ENCODE assay signal across 1 cellular context in the genomic region with DNA sequence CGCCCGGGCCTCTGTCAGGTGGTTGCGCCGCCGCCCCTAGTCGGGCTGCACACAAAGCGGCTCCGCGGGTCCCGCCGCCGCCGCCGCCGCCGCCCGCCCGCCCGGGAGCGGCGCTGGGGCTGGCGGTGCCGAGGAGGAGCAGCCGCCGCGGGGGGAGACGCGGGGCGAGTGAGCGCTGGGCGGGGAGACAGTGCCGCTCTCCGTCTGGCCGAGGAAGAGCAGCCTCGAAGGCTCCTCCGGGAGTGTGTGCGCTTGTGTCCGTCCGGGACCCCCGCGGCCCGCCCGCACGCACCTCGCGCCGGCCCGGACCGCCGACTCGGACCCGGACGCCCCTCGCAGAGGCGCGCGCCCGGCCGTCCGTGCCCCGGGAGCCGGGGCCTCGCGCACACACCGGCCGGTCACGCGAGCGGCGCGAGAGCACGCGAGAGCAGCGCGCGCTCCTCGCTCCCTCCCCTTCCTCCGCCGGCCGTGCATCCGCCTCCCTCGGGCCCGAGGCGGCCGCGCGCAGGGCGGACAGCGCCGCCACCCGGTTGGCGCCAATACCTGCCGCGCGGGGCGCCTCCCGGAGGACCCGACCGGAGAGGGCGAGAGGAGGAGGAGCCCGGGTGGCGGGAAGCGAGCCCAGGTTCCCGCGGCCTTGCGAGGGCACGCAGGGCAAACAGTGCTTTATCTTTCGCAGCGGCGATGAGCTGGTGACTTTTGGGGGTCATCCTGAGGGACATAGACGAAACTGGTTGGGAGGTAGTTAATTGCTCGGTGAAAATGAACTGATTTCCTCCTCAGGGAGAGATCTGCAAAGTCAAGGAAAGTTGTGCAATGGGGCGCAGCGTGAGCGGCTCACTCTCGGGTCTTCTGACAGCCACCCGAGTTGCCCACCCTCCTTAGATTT.
TF ChIP-seq lines count a peak whose summit lies in the region.

A gene with protein sequence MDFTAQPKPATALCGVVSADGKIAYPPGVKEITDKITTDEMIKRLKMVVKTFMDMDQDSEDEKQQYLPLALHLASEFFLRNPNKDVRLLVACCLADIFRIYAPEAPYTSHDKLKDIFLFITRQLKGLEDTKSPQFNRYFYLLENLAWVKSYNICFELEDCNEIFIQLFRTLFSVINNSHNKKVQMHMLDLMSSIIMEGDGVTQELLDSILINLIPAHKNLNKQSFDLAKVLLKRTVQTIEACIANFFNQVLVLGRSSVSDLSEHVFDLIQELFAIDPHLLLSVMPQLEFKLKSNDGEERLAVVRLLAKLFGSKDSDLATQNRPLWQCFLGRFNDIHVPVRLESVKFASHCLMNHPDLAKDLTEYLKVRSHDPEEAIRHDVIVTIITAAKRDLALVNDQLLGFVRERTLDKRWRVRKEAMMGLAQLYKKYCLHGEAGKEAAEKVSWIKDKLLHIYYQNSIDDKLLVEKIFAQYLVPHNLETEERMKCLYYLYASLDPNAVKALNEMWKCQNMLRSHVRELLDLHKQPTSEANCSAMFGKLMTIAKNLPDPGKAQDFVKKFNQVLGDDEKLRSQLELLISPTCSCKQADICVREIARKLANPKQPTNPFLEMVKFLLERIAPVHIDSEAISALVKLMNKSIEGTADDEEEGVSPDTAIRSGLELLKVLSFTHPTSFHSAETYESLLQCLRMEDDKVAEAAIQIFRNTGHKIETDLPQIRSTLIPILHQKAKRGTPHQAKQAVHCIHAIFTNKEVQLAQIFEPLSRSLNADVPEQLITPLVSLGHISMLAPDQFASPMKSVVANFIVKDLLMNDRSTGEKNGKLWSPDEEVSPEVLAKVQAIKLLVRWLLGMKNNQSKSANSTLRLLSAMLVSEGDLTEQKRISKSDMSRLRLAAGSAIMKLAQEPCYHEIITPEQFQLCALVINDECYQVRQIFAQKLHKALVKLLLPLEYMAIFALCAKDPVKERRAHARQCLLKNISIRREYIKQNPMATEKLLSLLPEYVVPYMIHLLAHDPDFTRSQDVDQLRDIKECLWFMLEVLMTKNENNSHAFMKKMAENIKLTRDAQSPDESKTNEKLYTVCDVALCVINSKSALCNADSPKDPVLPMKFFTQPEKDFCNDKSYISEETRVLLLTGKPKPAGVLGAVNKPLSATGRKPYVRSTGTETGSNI (N-terminal part only) (minus strand): TSS at position 423 of the 889 bp plus-strand sequence. CDS start 1,334 bp downstream, outside the sequence.

TF ChIP-seq in K562, 482 proteins besides CTCF, POLR2A, EP300 and RAD21 (continued from another document and continues in another):
- no peak for TF ChIP-seq ESRRB (CRISPR knock-in tag; IDR thresholded peaks at IDR 0.05; ENCODE audit: borderline replicate concordance)
- TF ChIP-seq TEAD1 (CRISPR knock-in tag; IDR thresholded peaks at IDR 0.05) = peak; percentile 51 to 64; a peak in 2 of 4 replicates
- TF ChIP-seq, protein P1, sequence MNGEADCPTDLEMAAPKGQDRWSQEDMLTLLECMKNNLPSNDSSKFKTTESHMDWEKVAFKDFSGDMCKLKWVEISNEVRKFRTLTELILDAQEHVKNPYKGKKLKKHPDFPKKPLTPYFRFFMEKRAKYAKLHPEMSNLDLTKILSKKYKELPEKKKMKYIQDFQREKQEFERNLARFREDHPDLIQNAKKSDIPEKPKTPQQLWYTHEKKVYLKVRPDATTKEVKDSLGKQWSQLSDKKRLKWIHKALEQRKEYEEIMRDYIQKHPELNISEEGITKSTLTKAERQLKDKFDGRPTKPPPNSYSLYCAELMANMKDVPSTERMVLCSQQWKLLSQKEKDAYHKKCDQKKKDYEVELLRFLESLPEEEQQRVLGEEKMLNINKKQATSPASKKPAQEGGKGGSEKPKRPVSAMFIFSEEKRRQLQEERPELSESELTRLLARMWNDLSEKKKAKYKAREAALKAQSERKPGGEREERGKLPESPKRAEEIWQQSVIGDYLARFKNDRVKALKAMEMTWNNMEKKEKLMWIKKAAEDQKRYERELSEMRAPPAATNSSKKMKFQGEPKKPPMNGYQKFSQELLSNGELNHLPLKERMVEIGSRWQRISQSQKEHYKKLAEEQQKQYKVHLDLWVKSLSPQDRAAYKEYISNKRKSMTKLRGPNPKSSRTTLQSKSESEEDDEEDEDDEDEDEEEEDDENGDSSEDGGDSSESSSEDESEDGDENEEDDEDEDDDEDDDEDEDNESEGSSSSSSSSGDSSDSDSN (IDR thresholded peaks at IDR 0.05; ENCODE audit: borderline replicate concordance in 1 of 2, low read depth in 2 of 2, low read length in 2 of 2) = peak; percentile 77 to 89; a peak in 3 of 4 replicates
- TF ChIP-seq, protein P2, sequence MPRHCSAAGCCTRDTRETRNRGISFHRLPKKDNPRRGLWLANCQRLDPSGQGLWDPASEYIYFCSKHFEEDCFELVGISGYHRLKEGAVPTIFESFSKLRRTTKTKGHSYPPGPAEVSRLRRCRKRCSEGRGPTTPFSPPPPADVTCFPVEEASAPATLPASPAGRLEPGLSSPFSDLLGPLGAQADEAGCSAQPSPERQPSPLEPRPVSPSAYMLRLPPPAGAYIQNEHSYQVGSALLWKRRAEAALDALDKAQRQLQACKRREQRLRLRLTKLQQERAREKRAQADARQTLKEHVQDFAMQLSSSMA (CRISPR knock-in tag; IDR thresholded peaks at IDR 0.05) = no peak
- TF ChIP-seq, protein P3, sequence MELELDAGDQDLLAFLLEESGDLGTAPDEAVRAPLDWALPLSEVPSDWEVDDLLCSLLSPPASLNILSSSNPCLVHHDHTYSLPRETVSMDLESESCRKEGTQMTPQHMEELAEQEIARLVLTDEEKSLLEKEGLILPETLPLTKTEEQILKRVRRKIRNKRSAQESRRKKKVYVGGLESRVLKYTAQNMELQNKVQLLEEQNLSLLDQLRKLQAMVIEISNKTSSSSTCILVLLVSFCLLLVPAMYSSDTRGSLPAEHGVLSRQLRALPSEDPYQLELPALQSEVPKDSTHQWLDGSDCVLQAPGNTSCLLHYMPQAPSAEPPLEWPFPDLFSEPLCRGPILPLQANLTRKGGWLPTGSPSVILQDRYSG (tag; conservative IDR thresholded peaks at IDR 0.05; ENCODE audit: low read depth) = peak; percentile 57; the same call in 1 of the 2 replicates
- no peak for TF ChIP-seq RHOXF2B (CRISPR knock-in tag; conservative IDR thresholded peaks at IDR 0.05)
- no peak for TF ChIP-seq SP2 (IDR thresholded peaks at IDR 0.05; ENCODE audit: extremely low read depth, low read depth, low read length, poor library complexity, severe bottlenecking)
- TF ChIP-seq MYNN (IDR thresholded peaks at IDR 0.05) = peak; percentile 60; the same call in 1 of the 2 replicates
- no peak for TF ChIP-seq MYNN (CRISPR knock-in tag; IDR thresholded peaks at IDR 0.05)
- peak; percentile 74; the same call in 1 of the 2 replicates for TF ChIP-seq HNRNPL (IDR thresholded peaks at IDR 0.05; ENCODE audit: low read depth, low read length)
- no peak for TF ChIP-seq MEF2D (tag; conservative IDR thresholded peaks at IDR 0.05; ENCODE audit: low read depth)
- TF ChIP-seq, protein P4, sequence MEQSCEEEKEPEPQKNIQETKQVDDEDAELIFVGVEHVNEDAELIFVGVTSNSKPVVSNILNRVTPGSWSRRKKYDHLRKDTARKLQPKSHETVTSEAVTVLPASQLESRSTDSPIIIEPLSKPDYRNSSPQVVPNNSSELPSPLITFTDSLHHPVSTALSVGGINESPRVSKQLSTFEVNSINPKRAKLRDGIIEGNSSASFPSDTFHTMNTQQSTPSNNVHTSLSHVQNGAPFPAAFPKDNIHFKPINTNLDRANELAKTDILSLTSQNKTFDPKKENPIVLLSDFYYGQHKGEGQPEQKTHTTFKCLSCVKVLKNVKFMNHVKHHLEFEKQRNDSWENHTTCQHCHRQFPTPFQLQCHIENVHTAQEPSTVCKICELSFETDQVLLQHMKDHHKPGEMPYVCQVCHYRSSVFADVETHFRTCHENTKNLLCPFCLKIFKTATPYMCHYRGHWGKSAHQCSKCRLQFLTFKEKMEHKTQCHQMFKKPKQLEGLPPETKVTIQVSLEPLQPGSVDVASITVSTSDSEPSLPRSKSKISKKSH (CRISPR knock-in tag; IDR thresholded peaks at IDR 0.05) = no peak
- TF ChIP-seq, protein P5, sequence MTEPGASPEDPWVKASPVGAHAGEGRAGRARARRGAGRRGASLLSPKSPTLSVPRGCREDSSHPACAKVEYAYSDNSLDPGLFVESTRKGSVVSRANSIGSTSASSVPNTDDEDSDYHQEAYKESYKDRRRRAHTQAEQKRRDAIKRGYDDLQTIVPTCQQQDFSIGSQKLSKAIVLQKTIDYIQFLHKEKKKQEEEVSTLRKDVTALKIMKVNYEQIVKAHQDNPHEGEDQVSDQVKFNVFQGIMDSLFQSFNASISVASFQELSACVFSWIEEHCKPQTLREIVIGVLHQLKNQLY (CRISPR knock-in tag; conservative IDR thresholded peaks at IDR 0.05) = no peak
- peak; percentile 84; the same call in 1 of the 2 replicates for TF ChIP-seq CBX1 (IDR thresholded peaks at IDR 0.05; ENCODE audit: low read depth)
- peak; percentile 19 to 39; a peak in 1 of 4 replicates for TF ChIP-seq TBL1XR1 (IDR thresholded peaks at IDR 0.05; ENCODE audit: low read length in 2 of 2)
- no peak for TF ChIP-seq DACH1 (IDR thresholded peaks at IDR 0.05; ENCODE audit: partially characterized antibody)
- no peak for TF ChIP-seq HMG20A (CRISPR knock-in tag; conservative IDR thresholded peaks at IDR 0.05)
- TF ChIP-seq, protein P6, sequence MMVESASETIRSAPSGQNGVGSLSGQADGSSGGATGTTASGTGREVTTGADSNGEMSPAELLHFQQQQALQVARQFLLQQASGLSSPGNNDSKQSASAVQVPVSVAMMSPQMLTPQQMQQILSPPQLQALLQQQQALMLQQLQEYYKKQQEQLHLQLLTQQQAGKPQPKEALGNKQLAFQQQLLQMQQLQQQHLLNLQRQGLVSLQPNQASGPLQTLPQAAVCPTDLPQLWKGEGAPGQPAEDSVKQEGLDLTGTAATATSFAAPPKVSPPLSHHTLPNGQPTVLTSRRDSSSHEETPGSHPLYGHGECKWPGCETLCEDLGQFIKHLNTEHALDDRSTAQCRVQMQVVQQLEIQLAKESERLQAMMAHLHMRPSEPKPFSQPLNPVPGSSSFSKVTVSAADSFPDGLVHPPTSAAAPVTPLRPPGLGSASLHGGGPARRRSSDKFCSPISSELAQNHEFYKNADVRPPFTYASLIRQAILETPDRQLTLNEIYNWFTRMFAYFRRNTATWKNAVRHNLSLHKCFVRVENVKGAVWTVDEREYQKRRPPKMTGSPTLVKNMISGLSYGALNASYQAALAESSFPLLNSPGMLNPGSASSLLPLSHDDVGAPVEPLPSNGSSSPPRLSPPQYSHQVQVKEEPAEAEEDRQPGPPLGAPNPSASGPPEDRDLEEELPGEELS (CRISPR knock-in tag; IDR thresholded peaks at IDR 0.05; ENCODE audit: borderline replicate concordance) = no peak
- no peak for TF ChIP-seq ZNF274 (IDR thresholded peaks at IDR 0.05; ENCODE audit: borderline replicate concordance, low read depth, low read length)
- peak; percentile 96 for TF ChIP-seq BHLHE40 (IDR thresholded peaks at IDR 0.05; ENCODE audit: low read length)
- no peak for TF ChIP-seq TCF7 (IDR thresholded peaks at IDR 0.05; ENCODE audit: borderline replicate concordance)
- TF ChIP-seq, protein P7, sequence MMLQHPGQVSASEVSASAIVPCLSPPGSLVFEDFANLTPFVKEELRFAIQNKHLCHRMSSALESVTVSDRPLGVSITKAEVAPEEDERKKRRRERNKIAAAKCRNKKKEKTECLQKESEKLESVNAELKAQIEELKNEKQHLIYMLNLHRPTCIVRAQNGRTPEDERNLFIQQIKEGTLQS (IDR thresholded peaks at IDR 0.05) = no peak
- TF ChIP-seq, protein P7 (CRISPR knock-in tag; conservative IDR thresholded peaks at IDR 0.05) = no peak
- TF ChIP-seq, protein P8, sequence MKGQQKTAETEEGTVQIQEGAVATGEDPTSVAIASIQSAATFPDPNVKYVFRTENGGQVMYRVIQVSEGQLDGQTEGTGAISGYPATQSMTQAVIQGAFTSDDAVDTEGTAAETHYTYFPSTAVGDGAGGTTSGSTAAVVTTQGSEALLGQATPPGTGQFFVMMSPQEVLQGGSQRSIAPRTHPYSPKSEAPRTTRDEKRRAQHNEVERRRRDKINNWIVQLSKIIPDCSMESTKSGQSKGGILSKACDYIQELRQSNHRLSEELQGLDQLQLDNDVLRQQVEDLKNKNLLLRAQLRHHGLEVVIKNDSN (CRISPR knock-in tag; IDR thresholded peaks at IDR 0.05) = no peak; the same call in 1 of the 2 replicates
- no peak for TF ChIP-seq ZC3H4 (CRISPR knock-in tag; IDR thresholded peaks at IDR 0.05; ENCODE audit: borderline replicate concordance)
- peak; percentile 71; the same call in 1 of the 2 replicates for TF ChIP-seq PHF8 (IDR thresholded peaks at IDR 0.05; ENCODE audit: borderline replicate concordance, low read length)
- TF ChIP-seq CBX3 (IDR thresholded peaks at IDR 0.05; ENCODE audit: borderline replicate concordance in 1 of 2, low read length in 2 of 2) = peak in 1 of 2 experiments; percentile 60; a peak in 1 of 3 replicates
- TF ChIP-seq ZNF780A (CRISPR knock-in tag; IDR thresholded peaks at IDR 0.05) = no peak
- no peak for TF ChIP-seq ELF4 (CRISPR knock-in tag; IDR thresholded peaks at IDR 0.05)
- TF ChIP-seq, protein P9, sequence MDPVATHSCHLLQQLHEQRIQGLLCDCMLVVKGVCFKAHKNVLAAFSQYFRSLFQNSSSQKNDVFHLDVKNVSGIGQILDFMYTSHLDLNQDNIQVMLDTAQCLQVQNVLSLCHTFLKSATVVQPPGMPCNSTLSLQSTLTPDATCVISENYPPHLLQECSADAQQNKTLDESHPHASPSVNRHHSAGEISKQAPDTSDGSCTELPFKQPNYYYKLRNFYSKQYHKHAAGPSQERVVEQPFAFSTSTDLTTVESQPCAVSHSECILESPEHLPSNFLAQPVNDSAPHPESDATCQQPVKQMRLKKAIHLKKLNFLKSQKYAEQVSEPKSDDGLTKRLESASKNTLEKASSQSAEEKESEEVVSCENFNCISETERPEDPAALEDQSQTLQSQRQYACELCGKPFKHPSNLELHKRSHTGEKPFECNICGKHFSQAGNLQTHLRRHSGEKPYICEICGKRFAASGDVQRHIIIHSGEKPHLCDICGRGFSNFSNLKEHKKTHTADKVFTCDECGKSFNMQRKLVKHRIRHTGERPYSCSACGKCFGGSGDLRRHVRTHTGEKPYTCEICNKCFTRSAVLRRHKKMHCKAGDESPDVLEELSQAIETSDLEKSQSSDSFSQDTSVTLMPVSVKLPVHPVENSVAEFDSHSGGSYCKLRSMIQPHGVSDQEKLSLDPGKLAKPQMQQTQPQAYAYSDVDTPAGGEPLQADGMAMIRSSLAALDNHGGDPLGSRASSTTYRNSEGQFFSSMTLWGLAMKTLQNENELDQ (CRISPR knock-in tag; IDR thresholded peaks at IDR 0.05; ENCODE audit: borderline replicate concordance) = no peak
- no peak for TF ChIP-seq SIRT6 (IDR thresholded peaks at IDR 0.05; ENCODE audit: low read depth, low read length)
- peak; percentile 99 for TF ChIP-seq CEBPB (tag; IDR thresholded peaks at IDR 0.05)
- TF ChIP-seq ZC3H8 (IDR thresholded peaks at IDR 0.05) = no peak
- TF ChIP-seq SIN3B (IDR thresholded peaks at IDR 0.05; ENCODE audit: low read depth) = peak; percentile 87
- TF ChIP-seq, protein P10, sequence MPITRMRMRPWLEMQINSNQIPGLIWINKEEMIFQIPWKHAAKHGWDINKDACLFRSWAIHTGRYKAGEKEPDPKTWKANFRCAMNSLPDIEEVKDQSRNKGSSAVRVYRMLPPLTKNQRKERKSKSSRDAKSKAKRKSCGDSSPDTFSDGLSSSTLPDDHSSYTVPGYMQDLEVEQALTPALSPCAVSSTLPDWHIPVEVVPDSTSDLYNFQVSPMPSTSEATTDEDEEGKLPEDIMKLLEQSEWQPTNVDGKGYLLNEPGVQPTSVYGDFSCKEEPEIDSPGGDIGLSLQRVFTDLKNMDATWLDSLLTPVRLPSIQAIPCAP (CRISPR knock-in tag; IDR thresholded peaks at IDR 0.05; ENCODE audit: borderline replicate concordance) = no peak
- peak; percentile 79 for TF ChIP-seq GABPA (tag; conservative IDR thresholded peaks at IDR 0.05; ENCODE audit: low read depth)
- TF ChIP-seq ELF2 (CRISPR knock-in tag; IDR thresholded peaks at IDR 0.05) = no peak
- TF ChIP-seq ZZZ3 (IDR thresholded peaks at IDR 0.05) = peak; percentile 45; the same call in 1 of the 2 replicates
